6 cellular contexts compared by ENCODE assay signal in the genomic region with DNA sequence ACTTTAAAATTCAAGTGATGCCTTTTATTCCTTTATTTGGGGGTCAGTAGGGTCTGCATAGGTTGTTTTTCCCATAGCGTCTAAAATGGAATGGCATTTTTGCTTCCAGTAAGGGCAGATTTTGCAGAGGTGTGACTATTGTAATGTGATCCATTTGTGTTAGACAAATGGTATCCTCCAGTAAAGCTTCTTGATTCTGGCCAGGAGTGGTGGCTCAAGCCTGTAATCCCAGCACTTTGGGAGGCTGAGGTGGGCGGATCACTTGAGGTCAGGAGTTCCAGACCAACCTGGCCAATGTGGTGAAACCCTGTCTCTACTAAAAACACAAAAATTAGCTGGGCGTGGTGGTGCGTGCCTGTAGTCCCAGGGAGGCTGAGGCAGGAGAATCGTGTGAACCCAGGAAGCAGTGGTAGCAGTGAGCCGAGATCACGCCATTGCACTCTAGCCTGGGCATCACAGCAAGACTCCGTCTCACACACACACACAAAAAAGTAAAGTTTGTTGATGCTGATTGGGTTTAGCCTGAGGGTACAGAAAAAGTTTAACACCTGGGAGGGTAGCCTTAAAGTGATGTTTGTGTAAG. TPM values are rescaled to one million over a fixed set of nuclear protein-coding genes. Genes with fewer than 3 reads are reported as not detected.
DNase-seq lines count a peak whose midpoint lies in the region; ATAC-seq and TF ChIP-seq lines count a peak whose summit lies in the region.
"Not testable (repeated sequence)": the region's sequence is repeated elsewhere in the genome, so short reads cannot be mapped to it uniquely, and the experiment has no call there.

No MANE protein-coding gene starts in this region.

- not testable (repeated sequence) for H3K27me3 Mint-ChIP-seq in Calu3 (ENCODE audit: unreplicated experiment); T-helper 17 cell; MCF 10A (ENCODE audit: insufficient read depth, unreplicated experiment); naive thymus-derived CD8-positive, alpha-beta T cell

- H3K4me1 ChIP-seq in heart left ventricle: peaks cover 0 to 61% (median 50%) of the 10 kb centered on the region in 12 donors
- peaks cover 68% of the 10 kb centered on the region for H3K4me1 ChIP-seq in suprapubic skin

- H3K27ac ChIP-seq in heart left ventricle (peak overlapping the region; percentile 63 to 100 (median 98)), suprapubic skin (peak overlapping the region; percentile 77)

- H3K36me3 ChIP-seq in heart left ventricle, suprapubic skin: not testable (repeated sequence)

- H3K4me3 ChIP-seq in heart left ventricle: peak overlapping the region; percentile 24 to 70 (median 63)
- peak overlapping the region; percentile 58 for H3K4me3 ChIP-seq in suprapubic skin

- intact Hi-C loops in Calu3 (cut with micrococcal nuclease; ENCODE audit: unreplicated experiment); MCF 10A (cut with micrococcal nuclease); heart left ventricle (cut with DNase I): not testable (repeated sequence)

- not testable (repeated sequence) for H3K9me3 ChIP-seq in T-helper 17 cell (ENCODE audit: control insufficient read depth, low read length, poor library complexity, severe bottlenecking); heart left ventricle; suprapubic skin

- not testable (repeated sequence) for TF ChIP-seq CTCF in Calu3 (IDR thresholded peaks at IDR 0.05; ENCODE audit: unreplicated experiment); MCF 10A (IDR thresholded peaks at IDR 0.05; ENCODE audit: unreplicated experiment); heart left ventricle (IDR thresholded peaks at IDR 0.05); suprapubic skin (IDR thresholded peaks at IDR 0.05)

- TF ChIP-seq EP300 in suprapubic skin (IDR thresholded peaks at IDR 0.05): not testable (repeated sequence)

- POLR2A ChIA-PET in MCF 10A (lab: Yijun Ruan, JAX): interaction anchor here (0.6 to 11.3 kb wide), 16 partner anchors 9 to 740 kb away, joined by 3 to 202 read pairs (median 5); a partner anchor contains a TSS
- POLR2A ChIA-PET in naive thymus-derived CD8-positive, alpha-beta T cell (lab: Charles Lee): interaction anchor here (0.5 to 3.0 kb wide), 13 partner anchors 9 to 1154 kb away, joined by 3 to 18 read pairs (median 4); a partner anchor contains a TSS

- H3K9me3 Mint-ChIP-seq in Calu3 (ENCODE audit: low read depth, unreplicated experiment); MCF 10A (ENCODE audit: unreplicated experiment); naive thymus-derived CD8-positive, alpha-beta T cell: not testable (repeated sequence)

- H3K4me1 Mint-ChIP-seq in Calu3 (ENCODE audit: low read depth, unreplicated experiment) (peaks cover 44% of the 10 kb centered on the region), T-helper 17 cell (peaks cover 39% of the 10 kb centered on the region), MCF 10A (ENCODE audit: insufficient read depth, unreplicated experiment) (peaks cover 26% of the 10 kb centered on the region)
- peaks cover 10 to 59% (median 43%) of the 10 kb centered on the region in 4 donors for H3K4me1 Mint-ChIP-seq in naive thymus-derived CD8-positive, alpha-beta T cell

- DNase-seq in Calu3; T-helper 17 cell; heart left ventricle; naive thymus-derived CD8-positive, alpha-beta T cell; suprapubic skin (ENCODE audit: low spot score in 2 of 2): not testable (repeated sequence)
- peak; percentile 58 for DNase-seq in MCF 10A (ENCODE audit: unreplicated experiment)

- H3K36me3 Mint-ChIP-seq in Calu3 (ENCODE audit: insufficient read depth, unreplicated experiment): peaks cover 82% of the 10 kb centered on the region
- not testable (repeated sequence) for H3K36me3 Mint-ChIP-seq in T-helper 17 cell (ENCODE audit: low read depth); MCF 10A (ENCODE audit: insufficient read depth, unreplicated experiment); naive thymus-derived CD8-positive, alpha-beta T cell

- H3K27me3 ChIP-seq in heart left ventricle, suprapubic skin: not testable (repeated sequence)

- WGBS in heart left ventricle, 4 donors: 26 to 54% (median 41%) methylated on average over 8 of the region's 8 CpGs
- WGBS in suprapubic skin: 30% methylated on average over 8 of the region's 8 CpGs

- not testable (repeated sequence) for ATAC-seq in T-helper 17 cell; heart left ventricle; naive thymus-derived CD8-positive, alpha-beta T cell

- TF ChIP-seq POLR2A in heart left ventricle (IDR thresholded peaks at IDR 0.05); suprapubic skin (IDR thresholded peaks at IDR 0.05): not testable (repeated sequence)

- CTCF ChIA-PET in Calu3 (lab: Charles Lee) (interaction anchor here (0.7 to 1.6 kb wide), 3 partner anchors 11 to 45 kb away, joined by 3 to 4 read pairs (median 3); a partner anchor contains a TSS), MCF 10A (lab: Yijun Ruan, JAX) (interaction anchor here (1.0 kb wide), 1 partner anchor 11 kb away, joined by 4 read pairs; a partner anchor contains a TSS)

- H3K27ac Mint-ChIP-seq in Calu3 (ENCODE audit: unreplicated experiment) (peak overlapping the region; percentile 40), T-helper 17 cell (peak overlapping the region; percentile 96), MCF 10A (ENCODE audit: low read depth, unreplicated experiment) (peak overlapping the region; percentile 71)
- peak overlapping the region; percentile 34 to 96 (median 85) for H3K27ac Mint-ChIP-seq in naive thymus-derived CD8-positive, alpha-beta T cell

- H3K4me3 Mint-ChIP-seq in Calu3 (ENCODE audit: low read depth, unreplicated experiment) (peak overlapping the region; percentile 89), T-helper 17 cell (peak overlapping the region; percentile 93), MCF 10A (ENCODE audit: unreplicated experiment) (peak overlapping the region; percentile 89)
- H3K4me3 Mint-ChIP-seq in naive thymus-derived CD8-positive, alpha-beta T cell: peak overlapping the region; percentile 78 to 90 (median 83)

- BruUV-seq in Calu3 (replicated peaks; lab: Mats Ljungman, UMichigan); MCF 10A (replicated peaks; lab: Mats Ljungman, UMichigan): not testable (repeated sequence)

RNA-seq across cellular contexts. Expression of a gene that starts 2.7 kb away (rescaled TPM):
- total RNA-seq in Calu3 (2022) (1,238 and 1,263 TPM in 2 replicates), T-helper 17 cell (10 to 100 TPM; 15.1 to 20.2 TPM), MCF 10A (2022) (20.3 and 34.0 TPM in 2 replicates), heart left ventricle (100 to 1,000 TPM; 169 to 412 (median 197) TPM), suprapubic skin (100 to 1,000 TPM; 200 to 464 (median 408) TPM)
- 100 to 1,000 TPM; 157 to 179 TPM for polyA plus RNA-seq in heart left ventricle
- 10 to 100 TPM; 54.8 to 56.9 TPM for total RNA-seq in naive thymus-derived CD8-positive, alpha-beta T cell
- polyA plus RNA-seq in naive thymus-derived CD8-positive, alpha-beta T cell: 10 to 100 TPM in 2 of 3 donors, 1 to 10 TPM in 1; 6.9 to 17.3 (median 11.4) TPM

RNA-seq across cellular contexts. Expression of a gene that starts 2.9 kb away (rescaled TPM):
- total RNA-seq in Calu3 (2022): 4.2 and 4.3 TPM in 2 replicates
- 1 to 10 TPM; 3.4 to 3.5 TPM for total RNA-seq in T-helper 17 cell
- 0.35 and 0.79 TPM in 2 replicates for total RNA-seq in MCF 10A (2022)
- total RNA-seq in heart left ventricle: 1 to 10 TPM; 1.3 to 3.6 (median 1.8) TPM
- 1 to 10 TPM in 1 of 2 donors, under 1 TPM in 1; 0.95 to 1.9 TPM for polyA plus RNA-seq in heart left ventricle
- 1 to 10 TPM; 3.5 to 4.0 TPM for total RNA-seq in naive thymus-derived CD8-positive, alpha-beta T cell
- polyA plus RNA-seq in naive thymus-derived CD8-positive, alpha-beta T cell: 1 to 10 TPM in 2 of 3 donors, under 1 TPM in 1; 0.56 to 1.6 (median 1.6) TPM
- total RNA-seq in suprapubic skin: 1 to 10 TPM in 3 of 4 donors, under 1 TPM in 1; 0.83 to 3.1 (median 1.8) TPM

RNA-seq across cellular contexts. Expression of a gene that starts 9.5 kb away (rescaled TPM):
- total RNA-seq in Calu3 (2022): 687 and 705 TPM in 2 replicates
- 10 to 100 TPM; 18.0 to 20.5 TPM for total RNA-seq in T-helper 17 cell
- total RNA-seq in MCF 10A (2022): 29.8 and 51.6 TPM in 2 replicates
- total RNA-seq in heart left ventricle: 100 to 1,000 TPM; 120 to 306 (median 146) TPM
- polyA plus RNA-seq in heart left ventricle: 100 to 1,000 TPM in 1 of 2 donors, 10 to 100 TPM in 1; 35.2 to 149 TPM
- 10 to 100 TPM; 39.6 to 42.2 TPM for total RNA-seq in naive thymus-derived CD8-positive, alpha-beta T cell
- polyA plus RNA-seq in naive thymus-derived CD8-positive, alpha-beta T cell: 1 to 10 TPM in 2 of 3 donors, under 1 TPM in 1; 0.28 to 1.3 (median 1.2) TPM
- total RNA-seq in suprapubic skin: 100 to 1,000 TPM; 243 to 686 (median 558) TPM

RNA-seq across cellular contexts. Expression of a gene that starts 11.3 kb away (rescaled TPM):
- total RNA-seq in Calu3 (2022) (126 and 144 TPM in 2 replicates), T-helper 17 cell (10 to 100 TPM; 20.9 to 22.5 TPM), MCF 10A (2022) (36.9 and 47.4 TPM in 2 replicates), heart left ventricle (10 to 100 TPM; 22.9 to 37.4 (median 25.9) TPM), suprapubic skin (10 to 100 TPM; 21.7 to 39.5 (median 30.2) TPM)
- 10 to 100 TPM; 27.5 to 64.7 TPM for polyA plus RNA-seq in heart left ventricle
- total RNA-seq in naive thymus-derived CD8-positive, alpha-beta T cell: 10 to 100 TPM; 28.9 to 31.9 TPM
- polyA plus RNA-seq in naive thymus-derived CD8-positive, alpha-beta T cell: 10 to 100 TPM; 67.1 to 80.3 (median 77.9) TPM

RNA-seq across cellular contexts. Expression of a gene that starts 22.5 kb away (rescaled TPM):
- total RNA-seq in Calu3 (2022): 316 and 331 TPM in 2 replicates
- total RNA-seq in T-helper 17 cell: 10 to 100 TPM; 58.0 to 73.7 TPM
- total RNA-seq in MCF 10A (2022): 133 and 200 TPM in 2 replicates
- 10 to 100 TPM; 18.6 to 61.8 (median 26.1) TPM for total RNA-seq in heart left ventricle
- 10 to 100 TPM; 21.9 to 54.6 TPM for polyA plus RNA-seq in heart left ventricle
- 10 to 100 TPM; 37.6 to 40.3 TPM for total RNA-seq in naive thymus-derived CD8-positive, alpha-beta T cell
- polyA plus RNA-seq in naive thymus-derived CD8-positive, alpha-beta T cell: 10 to 100 TPM; 27.5 to 37.8 (median 30.3) TPM
- total RNA-seq in suprapubic skin: 10 to 100 TPM; 48.8 to 60.0 (median 59.1) TPM

Comparison
In these comparisons a context has a peak if more than half of its experiments do, and no peak if none do; other contexts are left out.
1. H3K27ac Mint-ChIP-seq: peak in every context shown above with its lines; median percentile 96 in T-helper 17 cell; 85 in naive thymus-derived CD8-positive, alpha-beta T cell; 71 in MCF 10A; 40 in Calu3.